In the genomic region with DNA sequence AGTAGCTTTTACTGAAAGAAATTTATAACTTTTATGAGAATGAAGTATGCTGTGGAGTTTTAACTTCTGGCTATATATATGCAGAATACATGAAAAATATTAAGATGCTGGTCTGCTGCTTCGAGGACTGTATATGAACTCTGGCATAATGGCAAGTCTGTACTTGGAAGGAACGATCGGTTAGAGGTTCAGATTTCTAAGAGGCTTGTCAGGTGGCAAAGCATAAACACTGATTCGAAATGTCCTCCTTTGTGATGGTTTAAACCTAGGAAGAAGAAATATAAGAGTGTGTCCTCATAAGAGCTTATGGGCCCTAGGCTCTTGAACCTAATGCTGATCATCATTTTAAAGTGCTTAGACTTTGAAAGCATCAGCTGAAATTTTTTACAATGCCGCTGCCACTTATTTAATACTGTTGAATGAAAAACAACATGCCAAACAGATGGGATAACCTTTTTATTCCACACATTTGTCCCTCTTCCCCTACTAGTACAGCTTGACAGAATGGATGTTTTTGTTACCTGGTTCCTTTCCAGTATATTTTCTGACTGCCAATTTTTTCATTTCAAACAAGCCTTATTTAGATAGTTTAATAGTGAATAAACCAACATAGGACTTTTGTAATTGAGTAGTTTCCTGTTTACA, we compare ENCODE assay signal across 17 cellular contexts. TPM values are rescaled to one million over a fixed set of nuclear protein-coding genes. Genes with fewer than 3 reads are reported as not detected.
DNase-seq lines count a peak whose midpoint lies in the region; ATAC-seq and TF ChIP-seq lines count a peak whose summit lies in the region.
"Had no signal": no experiment of that assay in that cellular context is flagged by ENCODE, and none has a peak within 500 bp of the region (broad histone marks: within the 10 kb centered on the region; RNA-seq: fewer than 3 reads in every experiment).

No MANE protein-coding gene starts in this region.

- H3K9me3 Mint-ChIP-seq in activated naive CD8-positive, alpha-beta T cell treated with anti-CD3 and anti-CD28 coated beads, Interleukin-2, amount 50 U/mL, for 24 hours: no peaks in the 10 kb centered on the region
- H3K9me3 Mint-ChIP-seq: activated T-cell treated with anti-CD3 and anti-CD28 coated beads, Interleukin-2, amount 50 U/mL, for 24 hours had no signal

- peaks cover 17% of the 10 kb centered on the region for H3K4me1 ChIP-seq in lower lobe of right lung
- H3K4me1 ChIP-seq in thoracic aorta (ENCODE audit: control insufficient read depth in 1 of 2, low read depth in 2 of 2): peaks cover 8 to 46% of the 10 kb centered on the region in 2 donors
- H3K4me1 ChIP-seq: colonic mucosa had no signal

- H3K9me3 ChIP-seq in lower lobe of right lung (no peaks in the 10 kb centered on the region), thoracic aorta (no peaks in the 10 kb centered on the region)
- H3K9me3 ChIP-seq: colonic mucosa, spleen had no signal

- H3K27ac Mint-ChIP-seq in activated naive CD8-positive, alpha-beta T cell treated with anti-CD3 and anti-CD28 coated beads, Interleukin-2, amount 50 U/mL, for 24 hours: peak overlapping the region; percentile 22
- H3K27ac Mint-ChIP-seq: activated T-cell treated with anti-CD3 and anti-CD28 coated beads, Interleukin-2, amount 50 U/mL, for 24 hours had no signal

- H3K4me1 Mint-ChIP-seq in activated naive CD8-positive, alpha-beta T cell treated with anti-CD3 and anti-CD28 coated beads, Interleukin-2, amount 50 U/mL, for 24 hours: peaks cover 52% of the 10 kb centered on the region

- peak; percentile 40 for DNase-seq in DMS 273 (lab: John Stamatoyannopoulos, UW; ENCODE audit: unreplicated experiment)
- no peak for DNase-seq in DMS 273 treated with DMSO at 0.1 percent for 48 hours (lab: John Stamatoyannopoulos, UW)
- no peak for DNase-seq in activated naive CD8-positive, alpha-beta T cell treated with anti-CD3 and anti-CD28 coated beads, Interleukin-2, amount 50 U/mL, for 24 hours
- no peak for DNase-seq in lower lobe of right lung
- DNase-seq in thoracic aorta (ENCODE audit: low spot score): no peak
- DNase-seq in activated effector memory CD4-positive, alpha-beta T cell treated with Interleukin-2 at 50 U/mL for 16 hours: no peak
- DNase-seq in HT-29 (ENCODE audit: low spot score): no peak
- DNase-seq in mucosa of gallbladder (ENCODE audit: low spot score): no peak
- DNase-seq: activated T-cell treated with anti-CD3 and anti-CD28 coated beads, Interleukin-2, amount 50 U/mL, for 24 hours; amygdala; colonic mucosa; erythroblast; NCI-H1694 treated with DMSO at 0.1 percent for 48 hours; spleen had no signal

- peak overlapping the region; percentile 75 for H3K4me3 ChIP-seq in lower lobe of right lung
- H3K4me3 ChIP-seq in thoracic aorta: peak overlapping the region; percentile 5
- H3K4me3 ChIP-seq: colonic mucosa, spleen had no signal

- peak overlapping the region; percentile 9 for H3K4me3 Mint-ChIP-seq in activated naive CD8-positive, alpha-beta T cell treated with anti-CD3 and anti-CD28 coated beads, Interleukin-2, amount 50 U/mL, for 24 hours
- H3K4me3 Mint-ChIP-seq: activated T-cell treated with anti-CD3 and anti-CD28 coated beads, Interleukin-2, amount 50 U/mL, for 24 hours had no signal

- intact Hi-C loops in lower lobe of right lung (cut with DNase I): no loop called here

- no peak for ATAC-seq in activated naive CD8-positive, alpha-beta T cell treated with anti-CD3 and anti-CD28 coated beads, Interleukin-2, amount 50 U/mL, for 24 hours
- ATAC-seq in lower lobe of right lung: no peak
- ATAC-seq in thoracic aorta (ENCODE audit: insufficient number of reproducible peaks, low FRiP score, low read depth): no peak
- ATAC-seq: HCT116 had no signal

- H3K27ac ChIP-seq in lower lobe of right lung (peak overlapping the region; percentile 14), thoracic aorta (no peak overlapping the region)
- H3K27ac ChIP-seq: 22Rv1, colonic mucosa, KMS-11, spleen had no signal

- H3K27me3 ChIP-seq in lower lobe of right lung (ENCODE audit: low read depth): no peaks in the 10 kb centered on the region
- no peaks in the 10 kb centered on the region for H3K27me3 ChIP-seq in thoracic aorta (replicated peaks; ENCODE audit: insufficient read depth)
- H3K27me3 ChIP-seq: colonic mucosa, spleen had no signal

- TF ChIP-seq CTCF in lower lobe of right lung (IDR thresholded peaks at IDR 0.05) (no peak), thoracic aorta (IDR thresholded peaks at IDR 0.05) (no peak)

- peaks cover 60% of the 10 kb centered on the region for H3K36me3 Mint-ChIP-seq in activated naive CD8-positive, alpha-beta T cell treated with anti-CD3 and anti-CD28 coated beads, Interleukin-2, amount 50 U/mL, for 24 hours (ENCODE audit: low read depth)

- H3K27me3 Mint-ChIP-seq in activated naive CD8-positive, alpha-beta T cell treated with anti-CD3 and anti-CD28 coated beads, Interleukin-2, amount 50 U/mL, for 24 hours: no peaks in the 10 kb centered on the region

- H3K36me3 ChIP-seq in lower lobe of right lung (peaks cover 34% of the 10 kb centered on the region), thoracic aorta (peaks cover 11% of the 10 kb centered on the region)
- H3K36me3 ChIP-seq: colonic mucosa had no signal

RNA-seq across cellular contexts. Expression of gene SPRY1, which starts 8.7 kb away (rescaled TPM):
- total RNA-seq in lower lobe of right lung (86.6 TPM), thoracic aorta (100 to 1,000 TPM; 147 to 215 TPM), mucosa of gallbladder (93.2 TPM)
- 18.9 and 22.4 TPM in 2 replicates for total RNA-seq in HT-29 (2014; rRNA removed; shearing (Covaris generic))
